In genomic region chr2:173087793-173088493, GRCh38 we compare ENCODE assay signal across 21 cellular contexts. TPM values are rescaled to one million over a fixed set of nuclear protein-coding genes. Genes with fewer than 3 reads are reported as not detected.
DNase-seq lines count a peak whose midpoint lies in the region; ATAC-seq and TF ChIP-seq lines count a peak whose summit lies in the region.
"Had no signal": no experiment of that assay in that cellular context is flagged by ENCODE, and none has a peak within 500 bp of the region (broad histone marks: within the 10 kb centered on the region; RNA-seq: fewer than 3 reads in every experiment).

No MANE protein-coding gene starts in this region.

- intact Hi-C loops in heart right ventricle (cut with DNase I) (loop anchor here in 1 of 10 donors (10.0 kb wide), 2 partner anchors 53 to 117 kb away; no protein-coding TSS in a partner anchor), cardiac septum (cut with DNase I) (no loop called here), vagina (cut with DNase I) (no loop called here)

- WGBS in heart right ventricle, 2 donors, result 76 to 80% methylated on average over 4 of the region's 4 CpGs

- H3K36me3 ChIP-seq in heart right ventricle (peaks cover 0 to 16% (median 0%) of the 10 kb centered on the region in 9 donors), vagina (no peaks in the 10 kb centered on the region)

- TF ChIP-seq CTCF in heart right ventricle (IDR thresholded peaks at IDR 0.05) (no peak), coronary artery (IDR thresholded peaks at IDR 0.05) (no peak), neural crest cell (conservative IDR thresholded peaks at IDR 0.05) (no peak), vagina (IDR thresholded peaks at IDR 0.05) (no peak), mesothelial cell of epicardium (IDR thresholded peaks at IDR 0.05; ENCODE audit: unreplicated experiment) (no peak)

- peak overlapping the region; percentile 23 for H3K27ac Mint-ChIP-seq in neural crest cell (ENCODE audit: unreplicated experiment)
- H3K27ac Mint-ChIP-seq in mesothelial cell of epicardium, result no peak overlapping the region
- H3K27ac Mint-ChIP-seq: activated naive CD8-positive, alpha-beta T cell treated with anti-CD3 and anti-CD28 coated beads, Interleukin-2, amount 50 U/mL, for 24 hours; CD4-positive, alpha-beta memory T cell; stimulated activated memory B cell treated with anti-CD40 and anti-IgM and Interleukin-4, amounts not matched to agents 10 μg/mL and 1 μg/mL and 100 μg/mL, for 72 hours; type B pancreatic cell had no signal

- H3K9me3 ChIP-seq in heart right ventricle (no peaks in the 10 kb centered on the region), vagina (no peaks in the 10 kb centered on the region)

- H3K27me3 Mint-ChIP-seq in neural crest cell (ENCODE audit: low read depth) (no peaks in the 10 kb centered on the region), mesothelial cell of epicardium (ENCODE audit: low read depth) (no peaks in the 10 kb centered on the region)
- H3K27me3 Mint-ChIP-seq: CD4-positive, alpha-beta memory T cell; stimulated activated memory B cell treated with anti-CD40 and anti-IgM and Interleukin-4, amounts not matched to agents 10 μg/mL and 1 μg/mL and 100 μg/mL, for 72 hours; type B pancreatic cell had no signal

- peaks cover 0 to 93% (median 73%) of the 10 kb centered on the region in 9 donors for H3K4me1 ChIP-seq in heart right ventricle
- H3K4me1 ChIP-seq in vagina, result peaks cover 71% of the 10 kb centered on the region

- H3K27ac ChIP-seq in heart right ventricle (peak overlapping the region in 8 of 10 donors; percentile 50 to 83 (median 70)), coronary artery (peak overlapping the region; percentile 38 to 71), vagina (peak overlapping the region; percentile 65)

- DNase-seq in heart right ventricle (no peak), cardiac septum (ENCODE audit: low spot score) (no peak), coronary artery (ENCODE audit: low spot score) (no peak), neural crest cell (ENCODE audit: low read depth, low spot score) (no peak), vagina (ENCODE audit: extremely low spot score in 2 of 2) (no peak), mesothelial cell of epicardium (ENCODE audit: low spot score in 2 of 2, unreplicated experiment in 2 of 2) (no peak), amygdala (lab: John Stamatoyannopoulos, UW) (no peak)
- DNase-seq: activated naive CD8-positive, alpha-beta T cell treated with anti-CD3 and anti-CD28 coated beads, Interleukin-2, amount 50 U/mL, for 24 hours; CD4-positive, alpha-beta memory T cell; DMS79 treated with DMSO at 0.1 percent for 48 hours; GOT3; islet precursor cell; mesendoderm; NCI-H187; NCI-H446; T-helper 9 cell had no signal

- no peaks in the 10 kb centered on the region for H3K9me3 Mint-ChIP-seq in neural crest cell
- no peaks in the 10 kb centered on the region for H3K9me3 Mint-ChIP-seq in mesothelial cell of epicardium
- H3K9me3 Mint-ChIP-seq: activated naive CD8-positive, alpha-beta T cell treated with anti-CD3 and anti-CD28 coated beads, Interleukin-2, amount 50 U/mL, for 24 hours; CD4-positive, alpha-beta memory T cell; stimulated activated memory B cell treated with anti-CD40 and anti-IgM and Interleukin-4, amounts not matched to agents 10 μg/mL and 1 μg/mL and 100 μg/mL, for 72 hours; type B pancreatic cell had no signal

- H3K36me3 Mint-ChIP-seq in neural crest cell (ENCODE audit: low read depth), result peaks cover 5% of the 10 kb centered on the region
- H3K36me3 Mint-ChIP-seq in mesothelial cell of epicardium, result peaks cover 2% of the 10 kb centered on the region
- H3K36me3 Mint-ChIP-seq: CD4-positive, alpha-beta memory T cell had no signal

- no peak overlapping the region for H3K4me3 Mint-ChIP-seq in neural crest cell
- no peak overlapping the region for H3K4me3 Mint-ChIP-seq in mesothelial cell of epicardium
- H3K4me3 Mint-ChIP-seq: activated naive CD8-positive, alpha-beta T cell treated with anti-CD3 and anti-CD28 coated beads, Interleukin-2, amount 50 U/mL, for 24 hours; CD4-positive, alpha-beta memory T cell; stimulated activated memory B cell treated with anti-CD40 and anti-IgM and Interleukin-4, amounts not matched to agents 10 μg/mL and 1 μg/mL and 100 μg/mL, for 72 hours; type B pancreatic cell had no signal

- no peaks in the 10 kb centered on the region for H3K27me3 ChIP-seq in heart right ventricle
- no peaks in the 10 kb centered on the region for H3K27me3 ChIP-seq in vagina

- H3K4me1 Mint-ChIP-seq in neural crest cell (peaks cover 8% of the 10 kb centered on the region), mesothelial cell of epicardium (peaks cover 41% of the 10 kb centered on the region)
- H3K4me1 Mint-ChIP-seq: activated naive CD8-positive, alpha-beta T cell treated with anti-CD3 and anti-CD28 coated beads, Interleukin-2, amount 50 U/mL, for 24 hours; CD4-positive, alpha-beta memory T cell; stimulated activated memory B cell treated with anti-CD40 and anti-IgM and Interleukin-4, amounts not matched to agents 10 μg/mL and 1 μg/mL and 100 μg/mL, for 72 hours had no signal

- TF ChIP-seq POLR2A in vagina (IDR thresholded peaks at IDR 0.05), result no peak

- H3K4me3 ChIP-seq in heart right ventricle, result no peak overlapping the region
- no peak overlapping the region for H3K4me3 ChIP-seq in coronary artery
- H3K4me3 ChIP-seq in vagina, result no peak overlapping the region

- ATAC-seq in heart right ventricle (no peak), GM21619 (IDR thresholded peaks at IDR 0.05; ENCODE audit: unreplicated experiment) (no peak)
- ATAC-seq: activated CD4-positive, CD25-positive, alpha-beta regulatory T cell treated with anti-CD3 and anti-CD28 coated beads, Interleukin-2, amount 50 U/mL, for 24 hours; activated naive CD8-positive, alpha-beta T cell treated with anti-CD3 and anti-CD28 coated beads, Interleukin-2, amount 50 U/mL, for 24 hours; esophagus mucosa; stimulated activated memory B cell treated with anti-CD40 and anti-IgM and Interleukin-4, amounts not matched to agents 10 μg/mL and 1 μg/mL and 100 μg/mL, for 72 hours had no signal

RNA-seq across cellular contexts. Expression of gene MAP3K20, which starts 12.3 kb away (rescaled TPM):
- 100 to 1,000 TPM; 357 to 560 (median 437) TPM for total RNA-seq in heart right ventricle
- polyA plus RNA-seq in heart right ventricle, result 10 to 100 TPM; 63.2 to 64.7 TPM
- 519 TPM for total RNA-seq in cardiac septum
- 27.6 and 28.5 TPM in 2 replicates for total RNA-seq in neural crest cell
- total RNA-seq in vagina, result 59.4 TPM
- 33.7 to 37.1 TPM (median 34.1 TPM) in 3 replicates for total RNA-seq in mesothelial cell of epicardium
